24 cellular contexts compared by ENCODE assay signal in genomic region chr18:76145968-76146367, GRCh38.
"Had no signal": no experiment of that assay in that cellular context is flagged by ENCODE, and none has a peak within 500 bp of the region (broad histone marks: within the 10 kb centered on the region; RNA-seq: fewer than 3 reads in every experiment).

No MANE protein-coding gene starts in this region.

- H3K36me3 Mint-ChIP-seq: activated CD4-positive, alpha-beta memory T cell treated with anti-CD3 and anti-CD28 coated beads for 36 hours; activated naive CD8-positive, alpha-beta T cell treated with anti-CD3 and anti-CD28 coated beads, Interleukin-2, amount 10 ng/mL, durations not matched to agents 7 days and 5 days; immature natural killer cell; stimulated activated naive B cell treated with anti-CD40 and anti-IgM and Interleukin-4, amounts not matched to agents 10 μg/mL and 1 μg/mL and 100 μg/mL, for 72 hours; WTC11 had no signal

- H3K4me3 Mint-ChIP-seq: activated CD4-positive, alpha-beta memory T cell treated with anti-CD3 and anti-CD28 coated beads for 36 hours; activated CD4-positive, alpha-beta T cell treated with anti-CD3 and anti-CD28 coated beads for 36 hours; activated naive CD4-positive, alpha-beta T cell treated with anti-CD3 and anti-CD28 coated beads for 36 hours; activated naive CD8-positive, alpha-beta T cell treated with anti-CD3 and anti-CD28 coated beads, Interleukin-2, amount 10 ng/mL, durations not matched to agents 7 days and 5 days; activated T-cell treated with anti-CD3 and anti-CD28 coated beads, Interleukin-2, amount 50 U/mL, for 72 hours; central memory CD8-positive, alpha-beta T cell; immature natural killer cell; neural crest cell; stimulated activated naive B cell treated with anti-CD40 and anti-IgM and Interleukin-4, amounts not matched to agents 10 μg/mL and 1 μg/mL and 100 μg/mL, for 72 hours; WTC11 had no signal

- H3K27ac Mint-ChIP-seq: activated CD4-positive, alpha-beta memory T cell treated with anti-CD3 and anti-CD28 coated beads for 36 hours; activated CD4-positive, alpha-beta T cell treated with anti-CD3 and anti-CD28 coated beads for 36 hours; activated naive CD4-positive, alpha-beta T cell treated with anti-CD3 and anti-CD28 coated beads for 36 hours; activated naive CD8-positive, alpha-beta T cell treated with anti-CD3 and anti-CD28 coated beads, Interleukin-2, amount 10 ng/mL, durations not matched to agents 7 days and 5 days; activated T-cell treated with anti-CD3 and anti-CD28 coated beads, Interleukin-2, amount 50 U/mL, for 72 hours; immature natural killer cell; stimulated activated naive B cell treated with anti-CD40 and anti-IgM and Interleukin-4, amounts not matched to agents 10 μg/mL and 1 μg/mL and 100 μg/mL, for 72 hours; WTC11 had no signal

- H3K9me3 Mint-ChIP-seq: activated CD4-positive, alpha-beta memory T cell treated with anti-CD3 and anti-CD28 coated beads for 36 hours; activated naive CD4-positive, alpha-beta T cell treated with anti-CD3 and anti-CD28 coated beads for 36 hours; activated naive CD8-positive, alpha-beta T cell treated with anti-CD3 and anti-CD28 coated beads, Interleukin-2, amount 10 ng/mL, durations not matched to agents 7 days and 5 days; activated T-cell treated with anti-CD3 and anti-CD28 coated beads, Interleukin-2, amount 50 U/mL, for 72 hours; central memory CD8-positive, alpha-beta T cell; immature natural killer cell; neural crest cell; stimulated activated naive B cell treated with anti-CD40 and anti-IgM and Interleukin-4, amounts not matched to agents 10 μg/mL and 1 μg/mL and 100 μg/mL, for 72 hours; WTC11 had no signal

- H3K27me3 Mint-ChIP-seq: activated CD4-positive, alpha-beta memory T cell treated with anti-CD3 and anti-CD28 coated beads for 36 hours; activated CD4-positive, alpha-beta T cell treated with anti-CD3 and anti-CD28 coated beads for 36 hours; central memory CD8-positive, alpha-beta T cell; stimulated activated naive B cell treated with anti-CD40 and anti-IgM and Interleukin-4, amounts not matched to agents 10 μg/mL and 1 μg/mL and 100 μg/mL, for 72 hours had no signal

- DNase-seq: activated CD4-positive, alpha-beta memory T cell treated with anti-CD3 and anti-CD28 coated beads for 36 hours; activated CD4-positive, alpha-beta T cell treated with anti-CD3 and anti-CD28 coated beads for 36 hours; activated effector memory CD4-positive, alpha-beta T cell treated with Interleukin-2 at 50 U/mL for 16 hours; activated naive CD4-positive, alpha-beta T cell treated with anti-CD3 and anti-CD28 coated beads for 36 hours; activated naive CD8-positive, alpha-beta T cell treated with anti-CD3 and anti-CD28 coated beads, Interleukin-2, amount 10 ng/mL, durations not matched to agents 7 days and 5 days; activated T-cell treated with anti-CD3 and anti-CD28 coated beads, Interleukin-2, amount 50 U/mL, for 72 hours; amniotic stem cell; effector memory CD4-positive, alpha-beta T cell; foreskin keratinocyte; immature natural killer cell; kidney glomerular epithelial cell; left ventricle myocardium superior; mucosa of descending colon; posterior cingulate gyrus; small intestine; stimulated activated CD4-positive, alpha-beta T cell treated with anti-CD3 and anti-CD28 coated beads, Interleukin-2, amount 100 ng/mL, for 24 hours; stimulated activated CD8-positive, alpha-beta memory T cell treated with anti-CD3 and anti-CD28 coated beads, Interleukin-4, amount 100 ng/mL, for 48 hours; stimulated activated naive B cell treated with anti-CD40 and anti-IgM and Interleukin-4, amounts not matched to agents 10 μg/mL and 1 μg/mL and 100 μg/mL, for 72 hours; T-helper 9 cell; transverse colon; uterus had no signal

- H3K4me1 Mint-ChIP-seq: activated CD4-positive, alpha-beta T cell treated with anti-CD3 and anti-CD28 coated beads for 36 hours; central memory CD8-positive, alpha-beta T cell; immature natural killer cell; stimulated activated naive B cell treated with anti-CD40 and anti-IgM and Interleukin-4, amounts not matched to agents 10 μg/mL and 1 μg/mL and 100 μg/mL, for 72 hours had no signal
